In the genomic region with DNA sequence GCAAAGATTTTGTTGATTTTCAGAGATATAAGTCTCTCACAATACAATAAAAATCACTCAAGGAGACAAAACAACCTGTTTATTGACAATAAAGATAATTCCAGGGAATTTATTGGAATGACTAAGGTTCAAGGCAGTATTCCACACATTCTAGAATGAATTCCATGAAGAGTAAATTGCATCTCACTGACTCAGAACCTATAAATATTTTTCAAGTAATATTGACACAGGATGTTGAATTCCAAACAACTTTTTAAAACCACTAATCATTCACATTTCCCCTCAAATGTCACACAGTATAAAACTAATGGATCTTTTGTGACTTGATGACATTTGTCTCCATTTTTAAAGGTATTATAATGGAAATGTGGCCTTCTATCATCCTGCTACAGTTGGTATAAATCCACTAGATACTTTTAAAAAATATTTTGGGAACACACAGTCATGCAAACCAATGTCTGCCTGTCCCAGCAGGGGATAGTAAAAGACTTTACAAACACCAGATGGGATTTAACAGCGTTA, we compare ENCODE assay signal across 22 cellular contexts. TPM values are rescaled to one million over a fixed set of nuclear protein-coding genes. Genes with fewer than 3 reads are reported as not detected.
DNase-seq lines count a peak whose midpoint lies in the region; ATAC-seq, FAIRE-seq and TF ChIP-seq lines count a peak whose summit lies in the region.
"Had no signal": no experiment of that assay in that cellular context is flagged by ENCODE, and none has a peak within 500 bp of the region (broad histone marks: within the 10 kb centered on the region; RNA-seq: fewer than 3 reads in every experiment).

No MANE protein-coding gene starts in this region.

- no peak overlapping the region for H3K9ac ChIP-seq in astrocyte (ENCODE audit: low read length)
- peak overlapping the region; percentile 30 for H3K9ac ChIP-seq in mesenchymal stem cell (ENCODE audit: low read length)

- H2BK5ac ChIP-seq in mesenchymal stem cell (ENCODE audit: low read depth, low read length, poor library complexity, severe bottlenecking), result no peak overlapping the region

- H2BK12ac ChIP-seq in mesenchymal stem cell (ENCODE audit: low read length in 2 of 2), result no peak overlapping the region

- H3K4me3 Mint-ChIP-seq in astrocyte (ENCODE audit: unreplicated experiment), result no peak overlapping the region
- H3K4me3 Mint-ChIP-seq: B cell, memory B cell, neural crest cell had no signal

- no peaks in the 10 kb centered on the region for H4K20me1 ChIP-seq in astrocyte (ENCODE audit: insufficient read depth, low read length)

- DNase-seq in AG08396 (ENCODE audit: low spot score) (peak; percentile 10), HS-27A (ENCODE audit: low read depth) (peak; percentile 64), astrocyte (ENCODE audit: low read depth) (peak; percentile 51), mesenchymal stem cell (peak; percentile 6), NCI-H345 (lab: John Stamatoyannopoulos, UW) (no peak)
- no peak for DNase-seq in activated naive CD4-positive, alpha-beta T cell treated with anti-CD3 and anti-CD28 coated beads, Interleukin-2, amount 50 U/mL, for 16 hours
- DNase-seq in activated effector memory CD4-positive, alpha-beta T cell treated with Interleukin-2 at 50 U/mL for 16 hours, result no peak
- DNase-seq: head of caudate nucleus, Karpas-422, NCI-H146, NCI-H2227 treated with DMSO at 0.1 percent for 48 hours, SHP77, T-helper 2 cell had no signal

- no peak overlapping the region for H3K4ac ChIP-seq in mesenchymal stem cell (ENCODE audit: low read depth in 1 of 2, low read length in 2 of 2)

- no peak for TF ChIP-seq CTCF in astrocyte (IDR thresholded peaks at IDR 0.05; ENCODE audit: insufficient read depth, low read depth, low read length)

- no peak overlapping the region for H2AK5ac ChIP-seq in mesenchymal stem cell (ENCODE audit: low read length, severe bottlenecking)

- H3K27me3 ChIP-seq in astrocyte (ENCODE audit: insufficient read depth, low read length) (no peaks in the 10 kb centered on the region), mesenchymal stem cell (ENCODE audit: control insufficient read depth in 1 of 2, insufficient read depth in 1 of 2, low read length in 2 of 2) (no peaks in the 10 kb centered on the region)

- H2BK15ac ChIP-seq in mesenchymal stem cell (ENCODE audit: low read depth, poor library complexity, severe bottlenecking), result no peak overlapping the region

- H3K27me3 Mint-ChIP-seq in astrocyte (ENCODE audit: low read depth, unreplicated experiment), result no peaks in the 10 kb centered on the region

- peak overlapping the region; percentile 34 for H3K27ac ChIP-seq in astrocyte (ENCODE audit: low read depth, low read length)
- H3K27ac ChIP-seq in mesenchymal stem cell (ENCODE audit: low read length, poor library complexity, severe bottlenecking), result peak overlapping the region; percentile 79

- H4K8ac ChIP-seq in mesenchymal stem cell (ENCODE audit: low read length), result no peak overlapping the region

- no peak overlapping the region for H3K4me3 ChIP-seq in astrocyte (ENCODE audit: insufficient read depth, low read depth, low read length)
- no peak overlapping the region for H3K4me3 ChIP-seq in mesenchymal stem cell (ENCODE audit: insufficient read depth in 1 of 2, low read depth in 1 of 2, low read length in 2 of 2)

- no peak overlapping the region for H2AFZ ChIP-seq in astrocyte (ENCODE audit: low read depth, low read length)
- H2AFZ ChIP-seq in mesenchymal stem cell (ENCODE audit: low read depth, low read length), result no peak overlapping the region

- no peaks in the 10 kb centered on the region for H3K79me2 ChIP-seq in astrocyte (ENCODE audit: insufficient read depth, low read length)

- H3K27ac Mint-ChIP-seq in astrocyte (ENCODE audit: unreplicated experiment), result peak overlapping the region; percentile 95
- H3K27ac Mint-ChIP-seq: activated T-helper 2 cell treated with anti-CD3 and anti-CD28 coated beads, Interferon-gamma antibody, Interleukin-2, Interleukin-4, amounts not matched to agents 10 μg/mL and 5 μg/mL and 100 μg/mL, durations not matched to agents 14 hours and 24 hours and 36 hours; B cell; memory B cell had no signal

- no peaks in the 10 kb centered on the region for H3K9me3 Mint-ChIP-seq in astrocyte (ENCODE audit: unreplicated experiment)
- H3K9me3 Mint-ChIP-seq: activated T-helper 2 cell treated with anti-CD3 and anti-CD28 coated beads, Interferon-gamma antibody, Interleukin-2, Interleukin-4, amounts not matched to agents 10 μg/mL and 5 μg/mL and 100 μg/mL, durations not matched to agents 14 hours and 24 hours and 36 hours; memory B cell; neural crest cell had no signal

- H3K18ac ChIP-seq in mesenchymal stem cell (ENCODE audit: low read depth in 1 of 2, low read length in 2 of 2), result no peak overlapping the region

- no peak overlapping the region for H2BK120ac ChIP-seq in mesenchymal stem cell (ENCODE audit: low read depth, low read length)

- H3K14ac ChIP-seq in mesenchymal stem cell (ENCODE audit: low read length in 2 of 2), result no peak overlapping the region

- no peaks in the 10 kb centered on the region for H3K36me3 Mint-ChIP-seq in astrocyte (ENCODE audit: low read depth, unreplicated experiment)
- H3K36me3 Mint-ChIP-seq: memory B cell had no signal

- H3K4me1 ChIP-seq in astrocyte (ENCODE audit: insufficient read depth, low read length), result peaks cover 4% of the 10 kb centered on the region
- no peaks in the 10 kb centered on the region for H3K4me1 ChIP-seq in mesenchymal stem cell (ENCODE audit: control insufficient read depth, insufficient read depth, low read depth, low read length)

- H3K4me1 Mint-ChIP-seq in astrocyte (ENCODE audit: low read depth, unreplicated experiment), result peaks cover 14% of the 10 kb centered on the region
- H3K4me1 Mint-ChIP-seq: B cell, memory B cell, neural crest cell had no signal

- peak; percentile 75 for FAIRE-seq in astrocyte (lab: Jason Lieb, UNC)
- FAIRE-seq: colon, endothelial cell of umbilical vein, islet of Langerhans had no signal

- H3K23ac ChIP-seq in mesenchymal stem cell (ENCODE audit: low read length in 2 of 2), result no peak overlapping the region

- H3K36me3 ChIP-seq in astrocyte (ENCODE audit: insufficient read depth, low read length) (no peaks in the 10 kb centered on the region), mesenchymal stem cell (ENCODE audit: control insufficient read depth in 1 of 2, insufficient read depth in 2 of 2, low read depth in 1 of 2, low read length in 2 of 2) (no peaks in the 10 kb centered on the region)

- no peaks in the 10 kb centered on the region for H3K79me1 ChIP-seq in mesenchymal stem cell (replicated peaks; ENCODE audit: low read length, poor library complexity, severe bottlenecking)

- H4K91ac ChIP-seq in mesenchymal stem cell (ENCODE audit: low read length), result no peak overlapping the region

- WGBS in mesenchymal stem cell, result 0% methylated on average over 1 of the region's 1 CpG

- H3K9me3 ChIP-seq in astrocyte (ENCODE audit: insufficient read depth, low read depth, low read length), result no peaks in the 10 kb centered on the region
- no peaks in the 10 kb centered on the region for H3K9me3 ChIP-seq in mesenchymal stem cell (ENCODE audit: control insufficient read depth, low read length)

- H3K4me2 ChIP-seq in astrocyte (ENCODE audit: low read length) (peak overlapping the region; percentile 40), mesenchymal stem cell (ENCODE audit: low read length, poor library complexity, severe bottlenecking) (no peak overlapping the region)

- ATAC-seq in GM21717 (IDR thresholded peaks at IDR 0.05; ENCODE audit: unreplicated experiment), result no peak
- ATAC-seq: activated CD4-positive, CD25-positive, alpha-beta regulatory T cell treated with anti-CD3 and anti-CD28 coated beads, Interleukin-2, amount 50 U/mL, for 24 hours had no signal

RNA-seq across cellular contexts. Expression of a gene that starts 42.1 kb away (rescaled TPM):
- total RNA-seq in astrocyte, result 0.29 and 0.32 TPM in 2 replicates
- polyA plus RNA-seq in mesenchymal stem cell (2013, experiment 1 of 2), result not detected
- polyA plus RNA-seq in mesenchymal stem cell (2013, experiment 2 of 2), result not detected
- total RNA-seq: activated T-helper 2 cell treated with anti-CD3 and anti-CD28 coated beads, Interferon-gamma antibody, Interleukin-2, Interleukin-4, amounts not matched to agents 10 μg/mL and 5 μg/mL and 100 μg/mL, durations not matched to agents 14 hours and 24 hours and 36 hours; B cell; endothelial cell of umbilical vein had no signal
- polyA plus RNA-seq: endothelial cell of umbilical vein had no signal

Comparison
In these comparisons a context has a peak if more than half of its experiments do, and no peak if none do; other contexts are left out.
1. DNase-seq: peak in AG08396 (single experiment), HS-27A (single experiment), astrocyte (single experiment) and mesenchymal stem cell (single experiment); none in activated naive CD4-positive, alpha-beta T cell treated with anti-CD3 and anti-CD28 coated beads, Interleukin-2, amount 50 U/mL, for 16 hours (single experiment), activated effector memory CD4-positive, alpha-beta T cell treated with Interleukin-2 at 50 U/mL for 16 hours (single experiment) and NCI-H345 (single experiment).